In the genomic region with DNA sequence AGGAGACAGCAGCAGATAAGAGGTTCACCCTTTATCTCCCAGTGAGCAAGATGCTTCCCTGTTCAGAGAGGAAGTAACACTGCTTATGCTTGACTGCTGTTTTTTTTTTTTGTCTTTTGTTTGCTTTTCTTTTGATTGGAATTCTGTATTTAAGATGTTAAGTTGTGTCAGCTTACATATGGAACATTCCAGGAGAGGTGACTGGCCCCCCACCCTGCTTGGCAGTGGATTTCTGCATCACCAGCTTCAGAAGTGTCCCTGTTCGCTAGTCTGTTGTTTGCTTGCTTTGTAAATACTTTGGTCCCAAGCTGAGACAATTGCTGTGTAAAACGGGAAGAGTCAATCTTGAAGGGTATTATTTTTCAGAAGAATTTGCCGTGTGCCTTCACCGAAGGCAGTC, we compare ENCODE assay signal across 21 cellular contexts.
"Had no signal": no experiment of that assay in that cellular context is flagged by ENCODE, and none has a peak within 500 bp of the region (broad histone marks: within the 10 kb centered on the region; RNA-seq: fewer than 3 reads in every experiment).

No MANE protein-coding gene starts in this region.

- H3K4me3 Mint-ChIP-seq: activated CD4-positive, alpha-beta memory T cell treated with anti-CD3 and anti-CD28 coated beads, Interleukin-2, amount 10 ng/mL, durations not matched to agents 7 days and 5 days; activated CD4-positive, alpha-beta T cell treated with anti-CD3 and anti-CD28 coated beads for 36 hours; activated naive CD4-positive, alpha-beta T cell treated with anti-CD3 and anti-CD28 coated beads, Interleukin-2, amount 50 U/mL, for 24 hours; activated T-cell treated with anti-CD3 and anti-CD28 coated beads, Interleukin-2, amount 50 U/mL, for 4 hours; mesothelial cell of epicardium; stimulated activated naive CD8-positive, alpha-beta T cell treated with anti-CD3 and anti-CD28 coated beads, Interleukin-15, Interleukin-2, amounts not matched to agents 100 ng/mL and 50 ng/mL, for 24 hours had no signal

- ATAC-seq: activated CD4-positive, alpha-beta T cell treated with anti-CD3 and anti-CD28 coated beads for 36 hours; activated T-cell treated with anti-CD3 and anti-CD28 coated beads, Interleukin-2, amount 50 U/mL, for 4 hours; body of pancreas; psoas muscle; right lobe of liver; upper lobe of right lung had no signal

- H3K9me3 ChIP-seq: body of pancreas, psoas muscle, right lobe of liver, suprapubic skin, upper lobe of right lung had no signal

- H3K27ac ChIP-seq: body of pancreas, epithelial cell of prostate, psoas muscle, right lobe of liver, suprapubic skin, upper lobe of right lung had no signal

- H3K4me1 ChIP-seq: body of pancreas, psoas muscle, right lobe of liver, suprapubic skin, upper lobe of right lung had no signal

- H3K4me1 Mint-ChIP-seq: activated CD4-positive, alpha-beta memory T cell treated with anti-CD3 and anti-CD28 coated beads, Interleukin-2, amount 10 ng/mL, durations not matched to agents 7 days and 5 days; activated CD4-positive, alpha-beta T cell treated with anti-CD3 and anti-CD28 coated beads for 36 hours; activated naive CD4-positive, alpha-beta T cell treated with anti-CD3 and anti-CD28 coated beads, Interleukin-2, amount 50 U/mL, for 24 hours; mesothelial cell of epicardium had no signal

- H3K4me2 ChIP-seq: smooth muscle cell had no signal

- H3K4me3 ChIP-seq: body of pancreas, lung, psoas muscle, right lobe of liver, smooth muscle cell, suprapubic skin, upper lobe of right lung had no signal

- H3K27ac Mint-ChIP-seq: activated CD4-positive, alpha-beta memory T cell treated with anti-CD3 and anti-CD28 coated beads, Interleukin-2, amount 10 ng/mL, durations not matched to agents 7 days and 5 days; activated CD4-positive, alpha-beta T cell treated with anti-CD3 and anti-CD28 coated beads for 36 hours; activated naive CD4-positive, alpha-beta T cell treated with anti-CD3 and anti-CD28 coated beads, Interleukin-2, amount 50 U/mL, for 24 hours; mesothelial cell of epicardium; stimulated activated naive CD8-positive, alpha-beta T cell treated with anti-CD3 and anti-CD28 coated beads, Interleukin-15, Interleukin-2, amounts not matched to agents 100 ng/mL and 50 ng/mL, for 24 hours had no signal

- H3K9me3 Mint-ChIP-seq: activated CD4-positive, alpha-beta memory T cell treated with anti-CD3 and anti-CD28 coated beads, Interleukin-2, amount 10 ng/mL, durations not matched to agents 7 days and 5 days; activated naive CD4-positive, alpha-beta T cell treated with anti-CD3 and anti-CD28 coated beads, Interleukin-2, amount 50 U/mL, for 24 hours; activated T-cell treated with anti-CD3 and anti-CD28 coated beads, Interleukin-2, amount 50 U/mL, for 4 hours; mesothelial cell of epicardium; stimulated activated naive CD8-positive, alpha-beta T cell treated with anti-CD3 and anti-CD28 coated beads, Interleukin-15, Interleukin-2, amounts not matched to agents 100 ng/mL and 50 ng/mL, for 24 hours had no signal

- DNase-seq: activated CD4-positive, alpha-beta memory T cell treated with anti-CD3 and anti-CD28 coated beads, Interleukin-2, amount 10 ng/mL, durations not matched to agents 7 days and 5 days; activated CD4-positive, alpha-beta T cell treated with anti-CD3 and anti-CD28 coated beads for 36 hours; activated effector memory CD4-positive, alpha-beta T cell treated with anti-CD3 and anti-CD28 coated beads, Interleukin-2, amount 50 U/mL, for 16 hours; activated T-cell treated with anti-CD3 and anti-CD28 coated beads, Interleukin-2, amount 50 U/mL, for 4 hours; amniotic stem cell; body of pancreas; central memory CD4-positive, alpha-beta T cell; cortex of kidney; effector memory CD4-positive, alpha-beta T cell; islet precursor cell; psoas muscle; right lobe of liver; T-helper 1 cell; upper lobe of right lung had no signal

- H3K27me3 Mint-ChIP-seq: activated CD4-positive, alpha-beta memory T cell treated with anti-CD3 and anti-CD28 coated beads, Interleukin-2, amount 10 ng/mL, durations not matched to agents 7 days and 5 days; activated CD4-positive, alpha-beta T cell treated with anti-CD3 and anti-CD28 coated beads for 36 hours; activated naive CD4-positive, alpha-beta T cell treated with anti-CD3 and anti-CD28 coated beads, Interleukin-2, amount 50 U/mL, for 24 hours; stimulated activated naive CD8-positive, alpha-beta T cell treated with anti-CD3 and anti-CD28 coated beads, Interleukin-15, Interleukin-2, amounts not matched to agents 100 ng/mL and 50 ng/mL, for 24 hours had no signal

- H3K27me3 ChIP-seq: body of pancreas, right lobe of liver, suprapubic skin, upper lobe of right lung had no signal
